Comparison of ENCODE assay signal across 19 cellular contexts in the genomic region with DNA sequence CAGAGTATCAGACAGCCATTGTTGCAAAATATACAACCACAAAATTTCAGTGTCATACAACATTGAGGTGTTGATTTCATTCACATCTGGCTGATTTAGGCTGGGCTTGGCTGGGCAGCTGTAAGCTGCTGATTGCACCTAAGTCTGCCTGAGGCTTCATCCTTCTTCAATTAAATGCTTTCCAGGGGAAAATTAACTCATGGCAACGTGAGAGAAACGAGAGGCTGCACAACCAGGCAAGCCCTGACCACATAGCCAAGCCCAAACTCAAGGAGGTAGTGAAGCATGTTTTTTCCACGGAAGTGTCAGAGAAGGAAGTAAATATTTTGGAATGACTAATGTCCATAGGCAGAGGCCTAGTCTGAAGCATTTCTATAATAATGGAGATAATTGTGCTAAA.
"Had no signal": no experiment of that assay in that cellular context is flagged by ENCODE, and none has a peak within 500 bp of the region (broad histone marks: within the 10 kb centered on the region; RNA-seq: fewer than 3 reads in every experiment).

No MANE protein-coding gene starts in this region.

- FAIRE-seq: endothelial cell of umbilical vein, kidney had no signal

- ATAC-seq: mucosa of descending colon; psoas muscle; right lobe of liver; stimulated activated naive CD8-positive, alpha-beta T cell treated with anti-CD3 and anti-CD28 coated beads, Interleukin-15, amount 100 ng/mL, for 72 hours had no signal

- DNase-seq: activated B cell treated with CpG ODN at 0.5 μM for 24 hours; activated CD4-positive, alpha-beta memory T cell treated with anti-CD3 and anti-CD28 coated beads for 36 hours; activated CD4-positive, alpha-beta T cell treated with anti-CD3 and anti-CD28 coated beads for 4 hours; effector CD8-positive, alpha-beta T cell; foreskin fibroblast; glutamatergic neuron; hippocampal formation; kidney; left ventricle myocardium inferior; mucosa of descending colon; naive B cell; psoas muscle; right lobe of liver; stimulated activated CD4-positive, alpha-beta T cell treated with anti-CD3 and anti-CD28 coated beads, Interleukin-4, amount 100 ng/mL, for 1 hour; stimulated activated naive CD8-positive, alpha-beta T cell treated with anti-CD3 and anti-CD28 coated beads, Interleukin-15, amount 100 ng/mL, for 72 hours; T-helper 9 cell; transverse colon; uterus had no signal
